In genomic region chr1:65289449-65289848, GRCh38 we compare ENCODE assay signal across 21 cellular contexts. TPM values are rescaled to one million over a fixed set of nuclear protein-coding genes. Genes with fewer than 3 reads are reported as not detected.
A peak's percentile ranks its signal among the peaks of the same experiment; 100 is the strongest.
DNase-seq lines count a peak whose midpoint lies in the region; ATAC-seq, FAIRE-seq and TF ChIP-seq lines count a peak whose summit lies in the region.
"Had no signal": no experiment of that assay in that cellular context is flagged by ENCODE, and none has a peak within 500 bp of the region (broad histone marks: within the 10 kb centered on the region; RNA-seq: fewer than 3 reads in every experiment).

No MANE protein-coding gene starts in this region.

- no peaks in the 10 kb centered on the region for H3K36me3 ChIP-seq in sigmoid colon
- H3K36me3 ChIP-seq: HAP-1, right atrium auricular region had no signal

- TF ChIP-seq POLR2A in sigmoid colon (IDR thresholded peaks at IDR 0.05): no peak

- no peak overlapping the region for H3K4me3 Mint-ChIP-seq in activated CD8-positive, alpha-beta T cell treated with anti-CD3 and anti-CD28 coated beads, Interleukin-2, amount 10 ng/mL, durations not matched to agents 7 days and 5 days
- H3K4me3 Mint-ChIP-seq: activated naive CD4-positive, alpha-beta T cell treated with anti-CD3 and anti-CD28 coated beads, Interleukin-2, amount 10 ng/mL, durations not matched to agents 7 days and 5 days; stimulated activated naive CD8-positive, alpha-beta T cell treated with anti-CD3 and anti-CD28 coated beads, Interleukin-15, Interleukin-2, amounts not matched to agents 100 ng/mL and 50 ng/mL, for 24 hours; T-helper 1 cell treated with Interleukin-12 subunit alpha and Interleukin-12 subunit beta and Interleukin-4 antibody, amounts not matched to agents 30 μg/mL and 1 μg/mL, for 36 hours had no signal

- POLR2A ChIA-PET in activated CD8-positive, alpha-beta T cell treated with anti-CD3 and anti-CD28 coated beads, Interleukin-2, amount 10 ng/mL, durations not matched to agents 7 days and 5 days (lab: Charles Lee): no interaction called here

- TF ChIP-seq EP300 in sigmoid colon (IDR thresholded peaks at IDR 0.05): no peak

- ATAC-seq in GM18511 (IDR thresholded peaks at IDR 0.05; ENCODE audit: unreplicated experiment) (peak; percentile 82), GM19397 (IDR thresholded peaks at IDR 0.05; ENCODE audit: unreplicated experiment) (peak; percentile 73), HG02870 (IDR thresholded peaks at IDR 0.05; ENCODE audit: unreplicated experiment) (peak; percentile 85), HG03457 (IDR thresholded peaks at IDR 0.05; ENCODE audit: unreplicated experiment) (peak; percentile 54)
- ATAC-seq in activated CD8-positive, alpha-beta T cell treated with anti-CD3 and anti-CD28 coated beads, Interleukin-2, amount 10 ng/mL, durations not matched to agents 7 days and 5 days: no peak
- ATAC-seq: HepG2, Panc1 had no signal

- no peak for FAIRE-seq in HTR-8/SVneo (lab: Jason Lieb, UNC)
- FAIRE-seq: GM18507, HepG2 had no signal

- DNase-seq in sigmoid colon (no peak), HTR-8/SVneo (ENCODE audit: insufficient read length, low spot score) (no peak), NAMALWA (ENCODE audit: low spot score) (no peak)
- no peak for DNase-seq in activated CD8-positive, alpha-beta T cell treated with anti-CD3 and anti-CD28 coated beads, Interleukin-2, amount 10 ng/mL, durations not matched to agents 7 days and 5 days
- DNase-seq: activated CD4-positive, alpha-beta T cell treated with anti-CD3 and anti-CD28 coated beads, Interleukin-2, amount 50 U/mL, for 48 hours; activated naive CD4-positive, alpha-beta T cell treated with anti-CD3 and anti-CD28 coated beads, Interleukin-2, amount 10 ng/mL, durations not matched to agents 7 days and 5 days; DND-41; glutamatergic neuron; NCI-H1092; stimulated activated CD4-positive, alpha-beta T cell treated with anti-CD3 and anti-CD28 coated beads, Interleukin-4, amount 100 ng/mL, for 24 hours had no signal

- no peaks in the 10 kb centered on the region for H3K9me3 ChIP-seq in sigmoid colon
- H3K9me3 ChIP-seq: HAP-1, right atrium auricular region had no signal

- CTCF ChIA-PET in activated CD8-positive, alpha-beta T cell treated with anti-CD3 and anti-CD28 coated beads, Interleukin-2, amount 10 ng/mL, durations not matched to agents 7 days and 5 days (lab: Charles Lee): no interaction called here

- no peak for TF ChIP-seq CTCF in sigmoid colon (IDR thresholded peaks at IDR 0.05)

- no peaks in the 10 kb centered on the region for H3K4me1 ChIP-seq in sigmoid colon
- H3K4me1 ChIP-seq: right atrium auricular region had no signal

- no peaks in the 10 kb centered on the region for H3K4me1 Mint-ChIP-seq in activated CD8-positive, alpha-beta T cell treated with anti-CD3 and anti-CD28 coated beads, Interleukin-2, amount 10 ng/mL, durations not matched to agents 7 days and 5 days (ENCODE audit: low read depth)
- H3K4me1 Mint-ChIP-seq: activated naive CD4-positive, alpha-beta T cell treated with anti-CD3 and anti-CD28 coated beads, Interleukin-2, amount 10 ng/mL, durations not matched to agents 7 days and 5 days had no signal

- no peak overlapping the region for H3K4me3 ChIP-seq in sigmoid colon
- H3K4me3 ChIP-seq: HAP-1, right atrium auricular region had no signal

- peaks cover 2% of the 10 kb centered on the region for H3K27me3 Mint-ChIP-seq in activated CD8-positive, alpha-beta T cell treated with anti-CD3 and anti-CD28 coated beads, Interleukin-2, amount 10 ng/mL, durations not matched to agents 7 days and 5 days (ENCODE audit: low read depth)
- H3K27me3 Mint-ChIP-seq: activated naive CD4-positive, alpha-beta T cell treated with anti-CD3 and anti-CD28 coated beads, Interleukin-2, amount 10 ng/mL, durations not matched to agents 7 days and 5 days had no signal

- intact Hi-C loops in sigmoid colon (cut with DNase I): no loop called here

- H3K27me3 ChIP-seq in sigmoid colon: no peaks in the 10 kb centered on the region
- H3K27me3 ChIP-seq: right atrium auricular region had no signal

- H3K27ac Mint-ChIP-seq in activated CD8-positive, alpha-beta T cell treated with anti-CD3 and anti-CD28 coated beads, Interleukin-2, amount 10 ng/mL, durations not matched to agents 7 days and 5 days: no peak overlapping the region
- H3K27ac Mint-ChIP-seq: activated naive CD4-positive, alpha-beta T cell treated with anti-CD3 and anti-CD28 coated beads, Interleukin-2, amount 10 ng/mL, durations not matched to agents 7 days and 5 days; stimulated activated naive CD8-positive, alpha-beta T cell treated with anti-CD3 and anti-CD28 coated beads, Interleukin-15, Interleukin-2, amounts not matched to agents 100 ng/mL and 50 ng/mL, for 24 hours; T-helper 1 cell treated with Interleukin-12 subunit alpha and Interleukin-12 subunit beta and Interleukin-4 antibody, amounts not matched to agents 30 μg/mL and 1 μg/mL, for 36 hours had no signal

- no peak overlapping the region for H3K27ac ChIP-seq in sigmoid colon
- H3K27ac ChIP-seq: right atrium auricular region had no signal

- no peaks in the 10 kb centered on the region for H3K9me3 Mint-ChIP-seq in activated CD8-positive, alpha-beta T cell treated with anti-CD3 and anti-CD28 coated beads, Interleukin-2, amount 10 ng/mL, durations not matched to agents 7 days and 5 days (ENCODE audit: insufficient read depth)
- H3K9me3 Mint-ChIP-seq: activated naive CD4-positive, alpha-beta T cell treated with anti-CD3 and anti-CD28 coated beads, Interleukin-2, amount 10 ng/mL, durations not matched to agents 7 days and 5 days; stimulated activated naive CD8-positive, alpha-beta T cell treated with anti-CD3 and anti-CD28 coated beads, Interleukin-15, Interleukin-2, amounts not matched to agents 100 ng/mL and 50 ng/mL, for 24 hours; T-helper 1 cell treated with Interleukin-12 subunit alpha and Interleukin-12 subunit beta and Interleukin-4 antibody, amounts not matched to agents 30 μg/mL and 1 μg/mL, for 36 hours had no signal

- H3K36me3 Mint-ChIP-seq in activated CD8-positive, alpha-beta T cell treated with anti-CD3 and anti-CD28 coated beads, Interleukin-2, amount 10 ng/mL, durations not matched to agents 7 days and 5 days (ENCODE audit: low read depth): no peaks in the 10 kb centered on the region
- H3K36me3 Mint-ChIP-seq: activated naive CD4-positive, alpha-beta T cell treated with anti-CD3 and anti-CD28 coated beads, Interleukin-2, amount 10 ng/mL, durations not matched to agents 7 days and 5 days had no signal

RNA-seq across cellular contexts. Expression of gene DNAJC6, which starts 19.9 kb away (rescaled TPM):
- 1 to 10 TPM; 3.9 to 7.1 (median 5.8) TPM for total RNA-seq in sigmoid colon
- polyA plus RNA-seq in sigmoid colon: 1 to 10 TPM in 1 of 3 donors, under 1 TPM in 2; 0.23 to 2.3 (median 0.60) TPM
- 1 to 10 TPM; 1.4 TPM for total RNA-seq in activated CD8-positive, alpha-beta T cell treated with anti-CD3 and anti-CD28 coated beads, Interleukin-2, amount 10 ng/mL, durations not matched to agents 7 days and 5 days
